ENCODE assay signal across 31 cellular contexts in the genomic region with DNA sequence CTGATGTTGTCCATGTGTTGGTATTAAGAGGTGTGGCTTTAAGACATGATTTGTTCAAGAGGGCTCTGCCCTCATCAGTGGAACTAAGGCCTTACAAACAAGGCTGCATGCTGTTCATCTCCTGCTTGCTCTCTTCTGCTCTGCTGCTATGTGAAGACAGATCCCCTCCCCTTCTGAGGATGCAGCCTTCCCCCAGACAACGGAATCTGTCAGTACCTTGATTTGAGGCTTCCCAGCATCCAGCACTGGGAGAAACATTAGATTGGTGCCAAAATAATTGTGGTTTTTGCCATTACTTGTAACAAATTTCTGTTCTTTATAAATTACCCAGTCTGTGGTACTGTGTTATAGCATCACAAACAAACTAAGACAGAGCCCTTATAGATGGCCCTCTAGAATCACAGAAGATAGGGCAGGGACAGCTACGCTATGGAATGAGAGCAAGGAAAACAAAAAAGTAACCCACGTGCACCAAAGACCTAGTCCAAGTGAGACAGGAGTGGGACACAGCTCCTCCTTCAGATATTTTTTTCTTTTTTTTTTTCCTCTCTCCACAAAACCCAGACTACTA.
A peak's percentile ranks its signal among the peaks of the same experiment; 100 is the strongest.
DNase-seq lines count a peak whose midpoint lies in the region; ATAC-seq and TF ChIP-seq lines count a peak whose summit lies in the region.
"Had no signal": no experiment of that assay in that cellular context is flagged by ENCODE, and none has a peak within 500 bp of the region (broad histone marks: within the 10 kb centered on the region; RNA-seq: fewer than 3 reads in every experiment).

No MANE protein-coding gene starts in this region.

- peak overlapping the region; percentile 52 for H3K27ac Mint-ChIP-seq in neural crest cell (ENCODE audit: unreplicated experiment)
- H3K27ac Mint-ChIP-seq: activated naive CD4-positive, alpha-beta T cell treated with anti-CD3 and anti-CD28 coated beads, Interleukin-2, amount 10 ng/mL, durations not matched to agents 7 days and 5 days; CD4-positive, alpha-beta T cell; HFFc6; natural killer cell treated with Interleukin-12 subunit alpha and Interleukin-12 subunit beta and Interleukin-15 and Interleukin-18, amount 100 ng/mL, for 72 hours; stimulated activated memory B cell treated with anti-CD40 and anti-IgM and Interleukin-4, amounts not matched to agents 10 μg/mL and 1 μg/mL and 100 μg/mL, for 72 hours; T-helper 17 cell had no signal

- peaks cover 5% of the 10 kb centered on the region for H3K4me1 Mint-ChIP-seq in neural crest cell
- H3K4me1 Mint-ChIP-seq: activated naive CD4-positive, alpha-beta T cell treated with anti-CD3 and anti-CD28 coated beads, Interleukin-2, amount 10 ng/mL, durations not matched to agents 7 days and 5 days; stimulated activated memory B cell treated with anti-CD40 and anti-IgM and Interleukin-4, amounts not matched to agents 10 μg/mL and 1 μg/mL and 100 μg/mL, for 72 hours; T-helper 17 cell had no signal

- TF ChIP-seq CTCF in fibroblast of villous mesenchyme (IDR thresholded peaks at IDR 0.05; ENCODE audit: insufficient read depth, low read depth, low read length) (no peak), neural crest cell (conservative IDR thresholded peaks at IDR 0.05) (no peak)

- no peaks in the 10 kb centered on the region for H3K36me3 Mint-ChIP-seq in neural crest cell (ENCODE audit: low read depth)
- H3K36me3 Mint-ChIP-seq: activated naive CD4-positive, alpha-beta T cell treated with anti-CD3 and anti-CD28 coated beads, Interleukin-2, amount 10 ng/mL, durations not matched to agents 7 days and 5 days; natural killer cell treated with Interleukin-12 subunit alpha and Interleukin-12 subunit beta and Interleukin-15 and Interleukin-18, amount 100 ng/mL, for 72 hours; stimulated activated memory B cell treated with anti-CD40 and anti-IgM and Interleukin-4, amounts not matched to agents 10 μg/mL and 1 μg/mL and 100 μg/mL, for 72 hours had no signal

- H3K4me3 ChIP-seq in fibroblast of villous mesenchyme (ENCODE audit: low read depth, low read length): no peak overlapping the region
- H3K4me3 ChIP-seq: breast epithelium, GM12878, ovary, skin epidermis, suprapubic skin, uterus had no signal

- no peak overlapping the region for H3K4me3 Mint-ChIP-seq in neural crest cell
- H3K4me3 Mint-ChIP-seq: activated naive CD4-positive, alpha-beta T cell treated with anti-CD3 and anti-CD28 coated beads, Interleukin-2, amount 10 ng/mL, durations not matched to agents 7 days and 5 days; CD4-positive, alpha-beta T cell; HFFc6; natural killer cell treated with Interleukin-12 subunit alpha and Interleukin-12 subunit beta and Interleukin-15 and Interleukin-18, amount 100 ng/mL, for 72 hours; stimulated activated memory B cell treated with anti-CD40 and anti-IgM and Interleukin-4, amounts not matched to agents 10 μg/mL and 1 μg/mL and 100 μg/mL, for 72 hours; T-helper 17 cell had no signal

- peaks cover 2% of the 10 kb centered on the region for H3K27me3 Mint-ChIP-seq in neural crest cell (ENCODE audit: low read depth)
- H3K27me3 Mint-ChIP-seq: activated naive CD4-positive, alpha-beta T cell treated with anti-CD3 and anti-CD28 coated beads, Interleukin-2, amount 10 ng/mL, durations not matched to agents 7 days and 5 days; stimulated activated memory B cell treated with anti-CD40 and anti-IgM and Interleukin-4, amounts not matched to agents 10 μg/mL and 1 μg/mL and 100 μg/mL, for 72 hours had no signal

- peak; percentile 28 for DNase-seq in AG20443 (ENCODE audit: low spot score)
- peak; percentile 60 for DNase-seq in amniotic epithelial cell (ENCODE audit: low read depth)
- peak; percentile 8 for DNase-seq in fibroblast of villous mesenchyme (ENCODE audit: low read depth)
- DNase-seq in neural crest cell (ENCODE audit: low read depth, low spot score): no peak
- no peak for DNase-seq in DMS114 treated with DMSO at 0.1 percent for 48 hours (lab: John Stamatoyannopoulos, UW; ENCODE audit: unreplicated experiment)
- no peak for DNase-seq in activated CD8-positive, alpha-beta memory T cell treated with anti-CD3 and anti-CD28 coated beads, Interleukin-2, amount 50 U/mL, for 4 hours
- DNase-seq in NCI-H187 treated with DMSO at 0.1 percent for 48 hours (lab: John Stamatoyannopoulos, UW): no peak
- DNase-seq: activated CD4-positive, alpha-beta T cell treated with anti-CD3 and anti-CD28 coated beads, Interleukin-2, amount 50 U/mL, for 4 hours; activated naive CD4-positive, alpha-beta T cell treated with anti-CD3 and anti-CD28 coated beads, Interleukin-2, amount 10 ng/mL, durations not matched to agents 7 days and 5 days; amygdala; CD4-positive, alpha-beta T cell; glutamatergic neuron; GOT3; HFFc6; left ventricle myocardium superior; midbrain; NCI-H2029; NCI-H524; NK-92 treated with Interleukin-12 subunit alpha and Interleukin-12 subunit beta, amount 100 ng/mL, for 24 hours; ovary; PC-3; retina; T-helper 17 cell; uterus had no signal

- ATAC-seq in GM19395 (IDR thresholded peaks at IDR 0.05; ENCODE audit: unreplicated experiment): no peak
- ATAC-seq: GM12878; left ventricle myocardium superior; PC-3; stimulated activated memory B cell treated with anti-CD40 and anti-IgM and Interleukin-4, amounts not matched to agents 10 μg/mL and 1 μg/mL and 100 μg/mL, for 72 hours; T-helper 17 cell had no signal

- H3K9me3 Mint-ChIP-seq in neural crest cell: no peaks in the 10 kb centered on the region
- H3K9me3 Mint-ChIP-seq: CD4-positive, alpha-beta T cell; HFFc6; stimulated activated memory B cell treated with anti-CD40 and anti-IgM and Interleukin-4, amounts not matched to agents 10 μg/mL and 1 μg/mL and 100 μg/mL, for 72 hours had no signal

Comparison
In these comparisons a context has a peak if more than half of its experiments do, and no peak if none do; other contexts are left out.
1. DNase-seq: peak in AG20443 (single experiment), amniotic epithelial cell (single experiment) and fibroblast of villous mesenchyme (single experiment); none in neural crest cell (single experiment), DMS114 treated with DMSO at 0.1 percent for 48 hours (single experiment), activated CD8-positive, alpha-beta memory T cell treated with anti-CD3 and anti-CD28 coated beads, Interleukin-2, amount 50 U/mL, for 4 hours (single experiment) and NCI-H187 treated with DMSO at 0.1 percent for 48 hours (single experiment).